ENCODE assay signal across 9 cellular contexts in genomic region chr10:131311661-131312260, GRCh38. TPM values are rescaled to one million over a fixed set of nuclear protein-coding genes. Genes with fewer than 3 reads are reported as not detected.
DNase-seq lines count a peak whose midpoint lies in the region; FAIRE-seq and TF ChIP-seq lines count a peak whose summit lies in the region.
"Had no signal": no experiment of that assay in that cellular context is flagged by ENCODE, and none has a peak within 500 bp of the region (broad histone marks: within the 10 kb centered on the region; RNA-seq: fewer than 3 reads in every experiment).

A gene with protein sequence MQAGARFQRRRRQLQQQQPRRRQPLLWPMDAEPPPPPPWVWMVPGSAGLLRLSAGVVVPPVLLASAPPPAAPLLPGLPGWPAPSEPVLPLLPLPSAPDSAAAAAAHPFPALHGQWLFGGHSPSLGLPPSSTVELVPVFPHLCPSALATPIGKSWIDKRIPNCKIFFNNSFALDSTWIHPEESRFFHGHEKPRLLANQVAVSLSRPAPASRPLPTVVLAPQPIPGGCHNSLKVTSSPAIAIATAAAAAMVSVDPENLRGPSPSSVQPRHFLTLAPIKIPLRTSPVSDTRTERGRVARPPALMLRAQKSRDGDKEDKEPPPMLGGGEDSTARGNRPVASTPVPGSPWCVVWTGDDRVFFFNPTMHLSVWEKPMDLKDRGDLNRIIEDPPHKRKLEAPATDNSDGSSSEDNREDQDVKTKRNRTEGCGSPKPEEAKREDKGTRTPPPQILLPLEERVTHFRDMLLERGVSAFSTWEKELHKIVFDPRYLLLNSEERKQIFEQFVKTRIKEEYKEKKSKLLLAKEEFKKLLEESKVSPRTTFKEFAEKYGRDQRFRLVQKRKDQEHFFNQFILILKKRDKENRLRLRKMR (minus strand): TSS chr10:131311721. CDS start chr10:131311635, 86 bp downstream.

- 2% methylated on average over 22 of the region's 89 CpGs for WGBS in smooth muscle cell (ENCODE audit: low lambda C conversion rate)

- no peak within 1 kb of the TSS for H3K27ac ChIP-seq in smooth muscle cell (ENCODE audit: low read depth)
- no peak within 1 kb of the TSS for H3K27ac ChIP-seq in effector memory CD4-positive, alpha-beta T cell (ENCODE audit: insufficient read depth, low read length, poor library complexity, severe bottlenecking)

- H3K27me3 ChIP-seq in smooth muscle cell (ENCODE audit: low read depth) = peaks cover 59% of the 10 kb centered on the region
- peaks cover 11% of the 10 kb centered on the region for H3K27me3 ChIP-seq in effector memory CD4-positive, alpha-beta T cell (replicated peaks; ENCODE audit: control insufficient read depth, insufficient read depth, low read length, poor library complexity, severe bottlenecking)

- H3F3A ChIP-seq in smooth muscle cell (ENCODE audit: low read depth) = no peaks in the 10 kb centered on the region

- peak; percentile 17 for TF ChIP-seq CTCF in smooth muscle cell (IDR thresholded peaks at IDR 0.05; ENCODE audit: borderline replicate concordance, insufficient read depth, poor library complexity, severe bottlenecking)

- no peaks in the 10 kb centered on the region for H3K36me3 ChIP-seq in smooth muscle cell (ENCODE audit: low read depth)
- H3K36me3 ChIP-seq in effector memory CD4-positive, alpha-beta T cell (ENCODE audit: control insufficient read depth, insufficient read depth, low read length) = no peaks in the 10 kb centered on the region

- peak within 1 kb of the TSS; percentile 83 for H3K4me2 ChIP-seq in smooth muscle cell

- FAIRE-seq in frontal cortex (lab: Jason Lieb, UNC) = no peak
- FAIRE-seq in HTR-8/SVneo (lab: Jason Lieb, UNC) = no peak
- FAIRE-seq: endothelial cell of umbilical vein had no signal

- H3K9me3 ChIP-seq in smooth muscle cell (replicated peaks; ENCODE audit: low read depth) = no peaks in the 10 kb centered on the region
- no peaks in the 10 kb centered on the region for H3K9me3 ChIP-seq in effector memory CD4-positive, alpha-beta T cell (ENCODE audit: control insufficient read depth, low read length)

- no peak within 1 kb of the TSS for H3K9ac ChIP-seq in smooth muscle cell (ENCODE audit: low read depth)

- peak within 1 kb of the TSS; percentile 47 for H3K4me3 ChIP-seq in smooth muscle cell
- no peak within 1 kb of the TSS for H3K4me3 ChIP-seq in effector memory CD4-positive, alpha-beta T cell (ENCODE audit: insufficient read depth, low read depth, low read length, poor library complexity, severe bottlenecking)

- H2AFZ ChIP-seq in smooth muscle cell (ENCODE audit: low read depth) = no peak within 1 kb of the TSS

- DNase-seq in NCI-H2107 (lab: John Stamatoyannopoulos, UW) = peak; percentile 37
- no peak for DNase-seq in NCI-H2107 treated with DMSO at 0.1 percent for 48 hours (lab: John Stamatoyannopoulos, UW; ENCODE audit: unreplicated experiment)
- peak; percentile 2 for DNase-seq in NCI-H526 treated with DMSO at 0.1 percent for 48 hours (lab: John Stamatoyannopoulos, UW)
- peak; percentile 28 to 42 for DNase-seq in frontal cortex (ENCODE audit: low spot score in 2 of 2)
- DNase-seq in smooth muscle cell (lab: John Stamatoyannopoulos, UW; ENCODE audit: unreplicated experiment) = no peak
- DNase-seq in HTR-8/SVneo (ENCODE audit: insufficient read length, low spot score) = no peak
- DNase-seq in effector memory CD4-positive, alpha-beta T cell = no peak
- DNase-seq in activated CD8-positive, alpha-beta memory T cell treated with anti-CD3 and anti-CD28 coated beads, Interleukin-2, amount 50 U/mL, for 48 hours = no peak

- no peaks in the 10 kb centered on the region for H3K4me1 ChIP-seq in smooth muscle cell (ENCODE audit: low read depth)
- no peaks in the 10 kb centered on the region for H3K4me1 ChIP-seq in effector memory CD4-positive, alpha-beta T cell (ENCODE audit: control insufficient read depth, insufficient read depth, low read length, poor library complexity, severe bottlenecking)

- no peaks in the 10 kb centered on the region for H3K79me2 ChIP-seq in smooth muscle cell (ENCODE audit: low read depth)

- no peaks in the 10 kb centered on the region for H4K20me1 ChIP-seq in smooth muscle cell (ENCODE audit: low read depth)

RNA-seq across cellular contexts. Expression of the gene that starts here (rescaled TPM):
- total RNA-seq in frontal cortex (2.0 TPM), smooth muscle cell (not detected in 2 replicates)
- polyA plus RNA-seq in smooth muscle cell = not detected in 2 replicates
- total RNA-seq: endothelial cell of umbilical vein had no signal
- polyA plus RNA-seq: endothelial cell of umbilical vein had no signal

Comparison
In these comparisons a context has a peak if more than half of its experiments do, and no peak if none do; other contexts are left out.
1. DNase-seq: peak in NCI-H2107 (single experiment), NCI-H526 treated with DMSO at 0.1 percent for 48 hours (single experiment) and frontal cortex (2 of 2); none in NCI-H2107 treated with DMSO at 0.1 percent for 48 hours (single experiment), smooth muscle cell (single experiment), HTR-8/SVneo (single experiment), effector memory CD4-positive, alpha-beta T cell (0 of 3) and activated CD8-positive, alpha-beta memory T cell treated with anti-CD3 and anti-CD28 coated beads, Interleukin-2, amount 50 U/mL, for 48 hours (single experiment).